In the genomic region with DNA sequence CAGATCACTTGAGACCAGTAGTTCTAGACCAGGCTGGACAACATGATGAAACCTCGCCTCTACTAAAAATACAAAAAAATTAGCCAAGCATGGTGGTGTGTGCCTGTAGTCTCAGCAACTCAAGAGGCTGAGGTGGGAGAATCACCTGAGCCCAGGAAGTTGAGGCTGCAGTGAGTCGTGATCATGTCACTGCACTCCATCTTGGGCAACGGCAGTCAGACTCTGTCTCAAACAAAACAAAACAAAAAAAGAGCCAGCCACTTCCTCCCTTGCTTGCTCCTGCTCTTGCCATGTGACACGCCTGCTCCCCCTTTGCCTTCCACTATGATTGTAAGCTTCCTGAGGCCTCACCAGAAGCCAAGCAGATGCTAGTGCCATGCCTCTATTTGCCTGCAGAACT, we compare ENCODE assay signal across 16 cellular contexts. TPM values are rescaled to one million over a fixed set of nuclear protein-coding genes. Genes with fewer than 3 reads are reported as not detected.
"Had no signal": no experiment of that assay in that cellular context is flagged by ENCODE, and none has a peak within 500 bp of the region (broad histone marks: within the 10 kb centered on the region; RNA-seq: fewer than 3 reads in every experiment).

No MANE protein-coding gene starts in this region.

RNA-seq across cellular contexts. Expression of a gene that starts 19.1 kb away (rescaled TPM):
- total RNA-seq: natural killer cell treated with Interleukin-12 subunit alpha and Interleukin-12 subunit beta and Interleukin-15 and Interleukin-18, amount 100 ng/mL, for 72 hours; neural crest cell; omental fat pad; osteocyte; pancreas; posterior vena cava; pulmonary artery endothelial cell; right atrium auricular region; sciatic nerve; smooth muscle cell; spleen; suprapubic skin; transverse colon; upper lobe of right lung; urinary bladder; uterus had no signal
- polyA plus RNA-seq: pancreas, smooth muscle cell, spleen, urinary bladder had no signal
